18 cellular contexts compared by ENCODE assay signal in genomic region chr3:78818161-78818985, GRCh38.
DNase-seq lines count a peak whose midpoint lies in the region; ATAC-seq, FAIRE-seq and TF ChIP-seq lines count a peak whose summit lies in the region.
"Had no signal": no experiment of that assay in that cellular context is flagged by ENCODE, and none has a peak within 500 bp of the region (broad histone marks: within the 10 kb centered on the region; RNA-seq: fewer than 3 reads in every experiment).

No MANE protein-coding gene starts in this region.

- H3K4me3 ChIP-seq in HepG2 (replicated peaks in 1 of 3; ENCODE audit: insufficient read depth in 1 of 3, low read depth in 2 of 3, low read length in 3 of 3) = no peak overlapping the region
- H3K4me3 ChIP-seq in upper lobe of right lung = no peak overlapping the region
- H3K4me3 ChIP-seq in mucosa of descending colon = no peak overlapping the region
- H3K4me3 ChIP-seq: PC-9, SJCRH30 had no signal

- TF ChIP-seq CTCF in HepG2 (CRISPR knock-in tag; IDR thresholded peaks at IDR 0.05) (no peak), upper lobe of right lung (IDR thresholded peaks at IDR 0.05) (no peak), mucosa of descending colon (IDR thresholded peaks at IDR 0.05) (no peak)

- WGBS in HepG2 (ENCODE audit: low lambda C conversion rate) = over 99% methylated on average over 11 of the region's 19 CpGs

- FAIRE-seq in H54 (lab: Jason Lieb, UNC) (peak; percentile 100), HepG2 (lab: Jason Lieb, UNC) (no peak), GM19239 (lab: Jason Lieb, UNC) (no peak)

- BruUV-seq in HepG2 (replicated peaks; lab: Mats Ljungman, UMichigan) = no TSS peak

- H3K27me3 ChIP-seq in HepG2 (ENCODE audit: control insufficient read depth in 1 of 2, insufficient read depth in 2 of 2, low read length in 2 of 2) = no peaks in the 10 kb centered on the region
- no peaks in the 10 kb centered on the region for H3K27me3 ChIP-seq in upper lobe of right lung
- H3K27me3 ChIP-seq: SJCRH30 had no signal

- in situ Hi-C loops in HepG2 (cut with HindIII; ENCODE audit: extremely low pct_ligation_motif_present, low pct_unique_long_range_greater_than_20kb) = no loop called here

- POLR2A ChIA-PET in HepG2 (lab: Yijun Ruan, JAX) = no interaction called here

- no peak for TF ChIP-seq POLR2A in H54 (IDR thresholded peaks at IDR 0.05; ENCODE audit: low read depth, low read length)
- no peak for TF ChIP-seq POLR2A in HepG2 (IDR thresholded peaks at IDR 0.05; ENCODE audit: insufficient read depth in 1 of 2, low read depth in 2 of 2, low read length in 2 of 2)

- H3K4me1 ChIP-seq in HepG2 (ENCODE audit: insufficient read depth, low read length) (peaks cover 13% of the 10 kb centered on the region), upper lobe of right lung (no peaks in the 10 kb centered on the region), mucosa of descending colon (ENCODE audit: low read depth) (no peaks in the 10 kb centered on the region)
- H3K4me1 ChIP-seq: SJCRH30 had no signal

- H3K79me2 ChIP-seq in HepG2 (ENCODE audit: insufficient read depth, low read length) = peaks cover 19% of the 10 kb centered on the region

- no peak for TF ChIP-seq EP300 in HepG2 (IDR thresholded peaks at IDR 0.05; ENCODE audit: low read depth in 2 of 2, low read length in 2 of 2)
- TF ChIP-seq EP300 in HepG2 (CRISPR knock-in tag; IDR thresholded peaks at IDR 0.05; ENCODE audit: borderline replicate concordance) = no peak

- no peak for TF ChIP-seq RAD21 in HepG2 (CRISPR knock-in tag; IDR thresholded peaks at IDR 0.05)

- H3K4me2 ChIP-seq in HepG2 (ENCODE audit: low read depth, low read length) = no peak overlapping the region
- H3K4me2 ChIP-seq: PC-9 had no signal

- DNase-seq in H54 (ENCODE audit: insufficient read length, low spot score) (peak; percentile 45), T1000 (lab: John Stamatoyannopoulos, UW) (peak; percentile 84), HepG2 (ENCODE audit: low spot score) (no peak), upper lobe of right lung (no peak), GM19239 (ENCODE audit: insufficient read length, low spot score) (no peak), NCI-H69 (lab: John Stamatoyannopoulos, UW) (no peak), mucosa of descending colon (no peak)
- DNase-seq: Caco-2; CD4-positive, alpha-beta T cell; DMS53; EL; GOT3; NCI-H1105; NCI-H1694; NCI-H2081 treated with DMSO at 0.1 percent for 48 hours; NCI-H82; PC-9; SJCRH30 had no signal

- H2AFZ ChIP-seq in HepG2 (ENCODE audit: low read length) = no peak overlapping the region
- H2AFZ ChIP-seq: PC-9 had no signal

- intact Hi-C loops in HepG2 (cut with micrococcal nuclease; ENCODE audit: unreplicated experiment) = no loop called here
- intact Hi-C loops in upper lobe of right lung (cut with DNase I) = no loop called here
- intact Hi-C loops in mucosa of descending colon (cut with DNase I, micrococcal nuclease) = no loop called here

- peaks cover 3 to 4% of the 10 kb centered on the region in 2 experiments; a peak in 2 of 5 replicates for H3K36me3 ChIP-seq in HepG2 (replicated peaks in 1 of 2; ENCODE audit: control insufficient read depth in 1 of 2, insufficient read depth in 2 of 2, low read length in 2 of 2)
- no peaks in the 10 kb centered on the region for H3K36me3 ChIP-seq in upper lobe of right lung
- H3K36me3 ChIP-seq in mucosa of descending colon (ENCODE audit: low read depth) = no peaks in the 10 kb centered on the region
- H3K36me3 ChIP-seq: SJCRH30 had no signal

- ATAC-seq in HepG2 = no peak; the same call in 2 of the 3 replicates
- ATAC-seq in upper lobe of right lung = peak; percentile 14
- ATAC-seq in mucosa of descending colon = no peak

- no peak overlapping the region for H3K9ac ChIP-seq in HepG2 (ENCODE audit: insufficient read depth, low read depth, low read length)

- H3K9me3 ChIP-seq in HepG2 (ENCODE audit: low read length) = no peaks in the 10 kb centered on the region
- H3K9me3 ChIP-seq in upper lobe of right lung = no peaks in the 10 kb centered on the region
- H3K9me3 ChIP-seq in mucosa of descending colon = no peaks in the 10 kb centered on the region
- H3K9me3 ChIP-seq: Caco-2, SJCRH30 had no signal

- CTCF ChIA-PET in HepG2 (lab: Yijun Ruan, JAX; ENCODE audit: low intra/inter-chr PET ratio, low total read pairs) = no interaction called here

- H3K27ac ChIP-seq in HepG2 (ENCODE audit: extremely low read length, insufficient read depth, low read length) (no peak overlapping the region), upper lobe of right lung (no peak overlapping the region)
- H3K27ac ChIP-seq: PC-9, SJCRH30 had no signal

- H4K20me1 ChIP-seq in HepG2 (ENCODE audit: insufficient read depth, low read length) = no peaks in the 10 kb centered on the region

TF ChIP-seq in HepG2, 621 proteins besides CTCF, POLR2A, EP300 and RAD21:
- no peak for TF ChIP-seq ZFP36L1 (CRISPR knock-in tag; IDR thresholded peaks at IDR 0.05)
- TF ChIP-seq RBM22 (optimal IDR thresholded peaks at IDR 0.05; ENCODE audit: low read length) = peak; percentile 34

Comparison
In these comparisons a context has a peak if more than half of its experiments do, and no peak if none do; other contexts are left out.
1. DNase-seq: peak in H54 (single experiment) and T1000 (single experiment); none in HepG2 (single experiment), upper lobe of right lung (single experiment), GM19239 (single experiment), NCI-H69 (single experiment) and mucosa of descending colon (0 of 3).